In genomic region chr19:43766755-43767043, GRCh38 we compare ENCODE assay signal across 10 cellular contexts. TPM values are rescaled to one million over a fixed set of nuclear protein-coding genes. Genes with fewer than 3 reads are reported as not detected.
DNase-seq lines count a peak whose midpoint lies in the region; ATAC-seq and TF ChIP-seq lines count a peak whose summit lies in the region.
"Had no signal": no experiment of that assay in that cellular context is flagged by ENCODE, and none has a peak within 500 bp of the region (broad histone marks: within the 10 kb centered on the region; RNA-seq: fewer than 3 reads in every experiment).

No MANE protein-coding gene starts in this region.

- CTCF ChIA-PET in Calu3 (lab: Charles Lee) (interaction anchor here (1.0 to 3.1 kb wide), 8 partner anchors 9 to 98 kb away, joined by 4 to 27 read pairs (median 6); partner anchors contain the start of gene KCNN4), WTC11 (lab: Charles Lee) (interaction anchor here (0.7 to 5.3 kb wide), 33 partner anchors 11 to 272 kb away, joined by 3 to 101 read pairs (median 6); partner anchors contain the start of genes IRGQ, KCNN4, PLAUR and SMG9)

- no peak for DNase-seq in Calu3
- DNase-seq in WTC11 (ENCODE audit: low spot score), result no peak
- no peak for DNase-seq in esophagus squamous epithelium (lab: John Stamatoyannopoulos, UW)
- no peak for DNase-seq in posterior vena cava (ENCODE audit: low spot score)
- no peak for DNase-seq in SIG-M5 (lab: John Stamatoyannopoulos, UW)
- DNase-seq in NCI-H226, result no peak
- DNase-seq: amniotic stem cell had no signal

- H3K4me3 Mint-ChIP-seq in Calu3 (ENCODE audit: low read depth, unreplicated experiment) (no peak overlapping the region), WTC11 (no peak overlapping the region)

- peaks cover 60% of the 10 kb centered on the region for H3K36me3 Mint-ChIP-seq in Calu3 (ENCODE audit: insufficient read depth, unreplicated experiment)
- H3K36me3 Mint-ChIP-seq in WTC11, result no peaks in the 10 kb centered on the region

- POLR2A ChIA-PET in WTC11 (lab: Charles Lee), result interaction anchor here (1.0 kb wide), 1 partner anchor 12 kb away, joined by 4 read pairs; the partner anchor contains the start of gene SMG9

- ATAC-seq in WTC11 (peak; percentile 14; the same call in 1 of the 2 replicates), HG03520 (IDR thresholded peaks at IDR 0.05; ENCODE audit: unreplicated experiment) (no peak)

- no peak overlapping the region for H3K4me3 ChIP-seq in esophagus squamous epithelium
- H3K4me3 ChIP-seq: SJSA1 had no signal

- no peaks in the 10 kb centered on the region for H3K9me3 Mint-ChIP-seq in Calu3 (ENCODE audit: low read depth, unreplicated experiment)
- H3K9me3 Mint-ChIP-seq in WTC11, result no peaks in the 10 kb centered on the region

- 65 to 83% methylated on average over 2 to 3 of the region's 4 CpGs for WGBS in esophagus squamous epithelium, 2 donors

- H3K27ac Mint-ChIP-seq in Calu3 (ENCODE audit: unreplicated experiment) (peak overlapping the region; percentile 59), WTC11 (no peak overlapping the region)

- peak; percentile 70 for TF ChIP-seq CTCF in 22Rv1 (IDR thresholded peaks at IDR 0.05)
- TF ChIP-seq CTCF in Calu3 (IDR thresholded peaks at IDR 0.05; ENCODE audit: unreplicated experiment), result no peak
- TF ChIP-seq CTCF in WTC11 (IDR thresholded peaks at IDR 0.05), result peak; percentile 15; the same call in 1 of the 2 replicates
- TF ChIP-seq CTCF in esophagus squamous epithelium (IDR thresholded peaks at IDR 0.05), result no peak

- H3K27ac ChIP-seq in 22Rv1 (no peak overlapping the region), esophagus squamous epithelium (peak overlapping the region; percentile 11 to 89 (median 77))

- BruUV-seq in Calu3 (replicated peaks; lab: Mats Ljungman, UMichigan), result no TSS peak

- no peak for TF ChIP-seq POLR2A in esophagus squamous epithelium (IDR thresholded peaks at IDR 0.05)

- H3K4me1 Mint-ChIP-seq in Calu3 (ENCODE audit: low read depth, unreplicated experiment), result peaks cover 50% of the 10 kb centered on the region
- H3K4me1 Mint-ChIP-seq in WTC11, result peaks cover 9% of the 10 kb centered on the region

- intact Hi-C loops in Calu3 (cut with micrococcal nuclease; ENCODE audit: unreplicated experiment), result loop anchor here (2.0 kb wide), 1 partner anchor 18 kb away; no protein-coding TSS in a partner anchor
- intact Hi-C loops in esophagus squamous epithelium (cut with DNase I), result no loop called here
- intact Hi-C loops in posterior vena cava (cut with DNase I), result no loop called here

- peaks cover 17 to 43% (median 29%) of the 10 kb centered on the region in 3 donors for H3K4me1 ChIP-seq in esophagus squamous epithelium

- no peaks in the 10 kb centered on the region for H3K27me3 ChIP-seq in esophagus squamous epithelium
- H3K27me3 ChIP-seq: SJSA1 had no signal

- no peaks in the 10 kb centered on the region for H3K9me3 ChIP-seq in esophagus squamous epithelium
- H3K9me3 ChIP-seq: SJSA1 had no signal

- H3K27me3 Mint-ChIP-seq in Calu3 (ENCODE audit: unreplicated experiment) (no peaks in the 10 kb centered on the region), WTC11 (ENCODE audit: low read depth) (peaks cover 25% of the 10 kb centered on the region)

- no peaks in the 10 kb centered on the region for H3K36me3 ChIP-seq in esophagus squamous epithelium

TF ChIP-seq in WTC11, 78 proteins besides CTCF, POLR2A, EP300 and RAD21:
- no peak for TF ChIP-seq E2F5 (CRISPR knock-in tag; IDR thresholded peaks at IDR 0.05)
- no peak for TF ChIP-seq NFYB (CRISPR knock-in tag; conservative IDR thresholded peaks at IDR 0.05; ENCODE audit: low read depth)
- no peak for TF ChIP-seq SOX15 (CRISPR knock-in tag; IDR thresholded peaks at IDR 0.05)
- no peak for TF ChIP-seq STAT6 (CRISPR knock-in tag; conservative IDR thresholded peaks at IDR 0.05; ENCODE audit: low read depth)
- TF ChIP-seq TEAD4 (CRISPR knock-in tag; IDR thresholded peaks at IDR 0.05), result no peak
- no peak for TF ChIP-seq ZSCAN18 (CRISPR knock-in tag; IDR thresholded peaks at IDR 0.05)
- no peak for TF ChIP-seq SP1 (CRISPR knock-in tag; conservative IDR thresholded peaks at IDR 0.05)
- no peak for TF ChIP-seq AFF4 (CRISPR knock-in tag; IDR thresholded peaks at IDR 0.05; ENCODE audit: borderline replicate concordance)
- no peak for TF ChIP-seq JUN (CRISPR knock-in tag; IDR thresholded peaks at IDR 0.05)
- TF ChIP-seq IRF2 (CRISPR knock-in tag; IDR thresholded peaks at IDR 0.05; ENCODE audit: borderline replicate concordance, low read depth), result no peak

RNA-seq across cellular contexts. Expression of gene SMG9, which starts 11.9 kb away (rescaled TPM):
- total RNA-seq in Calu3 (2022), result 69.1 and 85.5 TPM in 2 replicates
- 25.7 to 39.6 TPM (median 34.3 TPM) in 3 replicates for total RNA-seq in WTC11 (2021)
- total RNA-seq in esophagus squamous epithelium, result 10 to 100 TPM; 16.0 to 22.7 (median 21.1) TPM
- 10 to 100 TPM; 35.3 to 40.4 TPM for total RNA-seq in posterior vena cava

RNA-seq across cellular contexts. Expression of gene KCNN4, which starts 14.1 kb away (rescaled TPM):
- total RNA-seq in Calu3 (2022) (147 and 152 TPM in 2 replicates), WTC11 (2021) (0.76 to 1.1 TPM (median 0.98 TPM) in 3 replicates), esophagus squamous epithelium (10 to 100 TPM in 1 of 4 donors, 1 to 10 TPM in 3; 3.2 to 16.9 (median 5.3) TPM), posterior vena cava (1 to 10 TPM; 4.0 to 5.8 TPM)

RNA-seq across cellular contexts. Expression of gene LYPD5, which starts 35.5 kb away (rescaled TPM):
- 5.0 and 6.4 TPM in 2 replicates for total RNA-seq in Calu3 (2022)
- 0.39 to 0.78 TPM (median 0.46 TPM) in 3 replicates for total RNA-seq in WTC11 (2021)
- total RNA-seq in esophagus squamous epithelium, result 10 to 100 TPM in 3 of 4 donors, 1 to 10 TPM in 1; 9.9 to 32.0 (median 22.4) TPM
- total RNA-seq in posterior vena cava, result 1 to 10 TPM; 2.5 to 4.0 TPM

RNA-seq across cellular contexts. Expression of gene IRGC, which starts 50.8 kb away (rescaled TPM):
- total RNA-seq in Calu3 (2022) (not detected in 2 replicates), WTC11 (2021) (not detected in 3 replicates), esophagus squamous epithelium (not detected), posterior vena cava (not detected)
- total RNA-seq: SJSA1 had no signal

Comparison
In these comparisons a context has a peak if more than half of its experiments do, and no peak if none do; other contexts are left out.
1. CTCF ChIP-seq: peak in 22Rv1 (single experiment) and WTC11 (single experiment); none in Calu3 (single experiment) and esophagus squamous epithelium (0 of 6).